In the genomic region with DNA sequence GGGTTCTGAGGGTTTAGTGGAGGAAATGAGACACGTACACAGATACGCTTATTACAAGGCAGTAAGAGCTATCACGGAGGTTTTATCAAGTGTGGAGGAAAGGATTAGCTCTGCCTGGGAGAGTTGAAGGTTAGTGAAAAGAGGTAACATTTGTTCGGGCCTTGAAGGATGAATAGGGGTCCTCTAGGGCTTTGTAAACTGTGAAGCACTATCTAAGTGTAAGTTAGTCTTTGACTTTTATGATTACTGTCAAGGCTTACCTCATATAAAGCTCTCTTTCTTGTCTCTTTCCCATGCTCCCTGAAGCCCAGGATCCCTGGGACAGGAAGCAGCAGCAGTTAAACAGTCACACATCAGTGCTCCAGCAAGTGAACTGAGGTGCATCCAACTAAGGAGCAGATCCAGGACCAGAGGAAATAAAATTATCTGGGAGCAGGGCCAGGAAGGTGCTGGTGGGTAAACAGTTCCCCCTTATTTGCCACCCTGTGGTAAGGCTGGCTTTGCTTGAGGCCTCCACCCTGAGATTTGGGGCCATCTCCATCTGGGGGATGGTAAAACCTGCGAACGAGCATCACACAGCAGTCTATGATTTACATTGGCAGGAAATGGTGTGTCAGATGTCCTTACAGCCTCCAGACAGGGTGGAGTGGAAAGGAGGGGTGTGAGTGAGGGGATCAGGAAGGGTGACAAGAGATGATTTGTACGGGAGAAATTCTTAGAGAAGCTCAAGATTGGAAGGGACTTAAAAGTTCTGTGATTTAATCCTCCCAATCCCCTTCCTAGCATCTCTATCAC, we compare ENCODE assay signal across 16 cellular contexts. TPM values are rescaled to one million over a fixed set of nuclear protein-coding genes. Genes with fewer than 3 reads are reported as not detected.
DNase-seq lines count a peak whose midpoint lies in the region; ATAC-seq lines count a peak whose summit lies in the region.
"Had no signal": no experiment of that assay in that cellular context is flagged by ENCODE, and none has a peak within 500 bp of the region (broad histone marks: within the 10 kb centered on the region; RNA-seq: fewer than 3 reads in every experiment).

No MANE protein-coding gene starts in this region.

- peaks cover 25% of the 10 kb centered on the region for H3K4me1 ChIP-seq in SJCRH30

- ATAC-seq in GM18520 (IDR thresholded peaks at IDR 0.05; ENCODE audit: unreplicated experiment) (no peak), HG03097 (IDR thresholded peaks at IDR 0.05; ENCODE audit: low FRiP score, unreplicated experiment) (no peak)

- no peaks in the 10 kb centered on the region for H3K36me3 ChIP-seq in SJCRH30
- H3K36me3 ChIP-seq: cardiac muscle cell, sigmoid colon had no signal

- H3K27ac ChIP-seq in SJCRH30, result peak overlapping the region; percentile 96
- H3K27ac ChIP-seq: cardiac muscle cell, sigmoid colon had no signal

- no peaks in the 10 kb centered on the region for H3K9me3 ChIP-seq in SJCRH30 (replicated peaks)
- H3K9me3 ChIP-seq: sigmoid colon had no signal

- no peaks in the 10 kb centered on the region for H3K27me3 ChIP-seq in SJCRH30
- H3K27me3 ChIP-seq: cardiac muscle cell, sigmoid colon had no signal

- DNase-seq in DMS153 treated with DMSO at 0.1 percent for 48 hours (lab: John Stamatoyannopoulos, UW; ENCODE audit: unreplicated experiment) (peak; percentile 72), SJCRH30 (peak; percentile 75 to 95), kidney glomerular epithelial cell (lab: John Stamatoyannopoulos, UW) (peak; percentile 58), superior temporal gyrus (ENCODE audit: extremely low spot score) (no peak), C1 segment of cervical spinal cord (lab: John Stamatoyannopoulos, UW) (no peak)
- DNase-seq in Jurkat, Clone E6-1 (ENCODE audit: low read depth, low spot score), result peak; percentile 28
- DNase-seq: activated CD4-positive, alpha-beta T cell treated with anti-CD3 and anti-CD28 coated beads, Interleukin-2, amount 50 U/mL, for 4 hours; activated gamma-delta T cell treated with Interleukin-2 at 50 U/mL for 16 hours; CD8-positive, alpha-beta memory T cell; H9; NCI-H774; sigmoid colon; substantia nigra had no signal

- no peak overlapping the region for H3K4me3 ChIP-seq in Jurkat, Clone E6-1 (ENCODE audit: low read length)
- H3K4me3 ChIP-seq in SJCRH30, result peak overlapping the region; percentile 24
- H3K4me3 ChIP-seq: cardiac muscle cell, sigmoid colon had no signal

RNA-seq across cellular contexts. Expression of a gene that starts 27.2 kb away (rescaled TPM):
- polyA plus RNA-seq in Jurkat, Clone E6-1 (2012; ENCODE audit: insufficient read depth, insufficient read length), result 5.7 TPM
- 5.9 and 8.5 TPM in 2 replicates for total RNA-seq in SJCRH30 (2014; rRNA removed; shearing (Covaris generic))

RNA-seq across cellular contexts. Expression of a gene that starts 27.4 kb away (rescaled TPM):
- 36.3 TPM for polyA plus RNA-seq in Jurkat, Clone E6-1 (2012; ENCODE audit: insufficient read depth, insufficient read length)
- total RNA-seq in SJCRH30 (2014; rRNA removed; shearing (Covaris generic)), result 76.4 and 88.2 TPM in 2 replicates

RNA-seq across cellular contexts. Expression of a gene that starts 36.5 kb away (rescaled TPM):
- polyA plus RNA-seq in Jurkat, Clone E6-1 (2012; ENCODE audit: insufficient read depth, insufficient read length), result 22.6 TPM
- total RNA-seq in SJCRH30 (2014; rRNA removed; shearing (Covaris generic)), result 34.3 and 46.2 TPM in 2 replicates

Comparison
In these comparisons a context has a peak if more than half of its experiments do, and no peak if none do; other contexts are left out.
1. DNase-seq: peak in DMS153 treated with DMSO at 0.1 percent for 48 hours (single experiment), Jurkat, Clone E6-1 (single experiment), SJCRH30 (2 of 2) and kidney glomerular epithelial cell (single experiment); none in superior temporal gyrus (single experiment) and C1 segment of cervical spinal cord (0 of 14).